In genomic region chr7:74525881-74526280, GRCh38 we compare ENCODE assay signal across 15 cellular contexts.
A peak's percentile ranks its signal among the peaks of the same experiment; 100 is the strongest.
DNase-seq lines count a peak whose midpoint lies in the region; ATAC-seq, FAIRE-seq and TF ChIP-seq lines count a peak whose summit lies in the region.
"Had no signal": no experiment of that assay in that cellular context is flagged by ENCODE, and none has a peak within 500 bp of the region (broad histone marks: within the 10 kb centered on the region; RNA-seq: fewer than 3 reads in every experiment).

No MANE protein-coding gene starts in this region.

- H4K20me1 ChIP-seq in BLaER1 = 0 out of 2 replicates have a peak, but pooled peaks cover 8% of the 10 kb centered on the region

- no peak for ATAC-seq in HG02973 (IDR thresholded peaks at IDR 0.05; ENCODE audit: unreplicated experiment)

- H3K27ac ChIP-seq in BLaER1 (peak overlapping the region; percentile 41; the same call in 1 of the 2 replicates), kidney (ENCODE audit: low read depth in 2 of 2, low read length in 2 of 2) (peak overlapping the region; percentile 34 to 47)

- no peak overlapping the region for H3K4me3 Mint-ChIP-seq in activated naive CD8-positive, alpha-beta T cell treated with anti-CD3 and anti-CD28 coated beads for 36 hours

- no peaks in the 10 kb centered on the region for H3K27me3 Mint-ChIP-seq in activated naive CD8-positive, alpha-beta T cell treated with anti-CD3 and anti-CD28 coated beads for 36 hours

- CTCF ChIA-PET in GM10248 (lab: Yijun Ruan, JAX) = no interaction called here

- TF ChIP-seq CTCF in kidney (IDR thresholded peaks at IDR 0.05; ENCODE audit: borderline replicate concordance, extremely low read depth, insufficient read depth) = no peak
- no peak for TF ChIP-seq CTCF in GM10248 (IDR thresholded peaks at IDR 0.05; ENCODE audit: control extremely low read depth, extremely low read depth, low read depth, missing control alignments)

- peaks cover 14% of the 10 kb centered on the region for H3K4me1 ChIP-seq in BLaER1
- H3K4me1 ChIP-seq in kidney (ENCODE audit: control insufficient read depth in 1 of 2, insufficient read depth in 1 of 2, low read depth in 1 of 2, low read length in 2 of 2) = no peaks in the 10 kb centered on the region

- H3K36me3 ChIP-seq in BLaER1 (peaks cover 86% of the 10 kb centered on the region), kidney (ENCODE audit: control insufficient read depth in 1 of 2, insufficient read depth in 2 of 2, low read length in 2 of 2) (peaks cover 5 to 16% of the 10 kb centered on the region in 2 donors)

- H3K27me3 ChIP-seq in BLaER1 = no peaks in the 10 kb centered on the region

- FAIRE-seq in kidney (lab: Jason Lieb, UNC) = no peak
- FAIRE-seq: G401.6 had no signal

- intact Hi-C loops in kidney (cut with DNase I) = no loop called here

- peaks cover 5% of the 10 kb centered on the region for H3K36me3 Mint-ChIP-seq in activated naive CD8-positive, alpha-beta T cell treated with anti-CD3 and anti-CD28 coated beads for 36 hours

- H3K9me3 ChIP-seq in BLaER1 = peaks cover 10% of the 10 kb centered on the region
- H3K9me3 ChIP-seq in kidney (ENCODE audit: control insufficient read depth in 1 of 2, low read length in 2 of 2) = no peaks in the 10 kb centered on the region

- POLR2A ChIA-PET in GM10248 (lab: Yijun Ruan, JAX) = no interaction called here

- H3K4me2 ChIP-seq in BLaER1 = peak overlapping the region; percentile 31

- H3K9ac ChIP-seq in BLaER1 (no peak overlapping the region), kidney (ENCODE audit: low read length in 2 of 2) (no peak overlapping the region)

- no peaks in the 10 kb centered on the region for H3K4me1 Mint-ChIP-seq in activated naive CD8-positive, alpha-beta T cell treated with anti-CD3 and anti-CD28 coated beads for 36 hours

- H3K4me3 ChIP-seq in BLaER1 (no peak overlapping the region), kidney (ENCODE audit: low read length in 2 of 2) (no peak overlapping the region)

- H3K27ac Mint-ChIP-seq in activated naive CD8-positive, alpha-beta T cell treated with anti-CD3 and anti-CD28 coated beads for 36 hours = no peak overlapping the region

- H3K9me3 Mint-ChIP-seq in activated naive CD8-positive, alpha-beta T cell treated with anti-CD3 and anti-CD28 coated beads for 36 hours = peaks cover 4% of the 10 kb centered on the region

- DNase-seq in NCI-H1417 treated with DMSO at 0.1 percent for 48 hours (lab: John Stamatoyannopoulos, UW) (peak; percentile 66), SHP77 (lab: John Stamatoyannopoulos, UW) (peak; percentile 46 to 74), kidney (peak; percentile 83), GM10248 (ENCODE audit: extremely low spot score) (no peak)
- no peak for DNase-seq in activated naive CD8-positive, alpha-beta T cell treated with anti-CD3 and anti-CD28 coated beads for 36 hours
- DNase-seq in stimulated activated CD8-positive, alpha-beta memory T cell treated with anti-CD3 and anti-CD28 coated beads, Interleukin-4, amount 100 ng/mL, for 48 hours = no peak
- DNase-seq: activated CD4-positive, CD25-positive, alpha-beta regulatory T cell; activated gamma-delta T cell; foreskin melanocyte; HCEC 1CT; MV-4-11; SIG-M5 had no signal

Comparison
In these comparisons a context has a peak if more than half of its experiments do, and no peak if none do; other contexts are left out.
1. DNase-seq: peak in NCI-H1417 treated with DMSO at 0.1 percent for 48 hours (single experiment), SHP77 (2 of 2) and kidney (single experiment); none in activated naive CD8-positive, alpha-beta T cell treated with anti-CD3 and anti-CD28 coated beads for 36 hours (single experiment), stimulated activated CD8-positive, alpha-beta memory T cell treated with anti-CD3 and anti-CD28 coated beads, Interleukin-4, amount 100 ng/mL, for 48 hours (single experiment) and GM10248 (single experiment).